In genomic region chr14:22096511-22096890, GRCh38 we compare ENCODE assay signal across 11 cellular contexts.
DNase-seq lines count a peak whose midpoint lies in the region; ATAC-seq and TF ChIP-seq lines count a peak whose summit lies in the region.
"Had no signal": no experiment of that assay in that cellular context is flagged by ENCODE, and none has a peak within 500 bp of the region (broad histone marks: within the 10 kb centered on the region; RNA-seq: fewer than 3 reads in every experiment).

No MANE protein-coding gene starts in this region.

- H3K27me3 ChIP-seq in CD4-positive, alpha-beta memory T cell (ENCODE audit: insufficient read depth, low read length), result no peaks in the 10 kb centered on the region
- H3K27me3 ChIP-seq in muscle layer of colon (ENCODE audit: control insufficient read depth in 1 of 2, insufficient read depth in 2 of 2, low read length in 2 of 2) (no peaks in the 10 kb centered on the region), smooth muscle cell (ENCODE audit: low read depth) (peaks cover 3% of the 10 kb centered on the region)
- H3K27me3 ChIP-seq: body of pancreas had no signal

- H3K9me3 Mint-ChIP-seq in CD4-positive, alpha-beta memory T cell, result no peaks in the 10 kb centered on the region
- no peaks in the 10 kb centered on the region for H3K9me3 Mint-ChIP-seq in T-cell

- H3K27ac Mint-ChIP-seq in CD4-positive, alpha-beta memory T cell, result peak overlapping the region; percentile 72 to 93 (median 87)
- peak overlapping the region; percentile 91 to 92 for H3K27ac Mint-ChIP-seq in T-cell

- CTCF ChIA-PET in CD4-positive, alpha-beta memory T cell (lab: Charles Lee; ENCODE audit: partially characterized antibody), result interaction anchor here (1.3 kb wide), 1 partner anchor 12 kb away, joined by 3 read pairs; no protein-coding TSS in a partner anchor
- CTCF ChIA-PET in T-cell (lab: Charles Lee) (interaction anchor here in 1 of 2 donors (0.6 to 1.2 kb wide), 3 partner anchors 8 to 31 kb away, joined by 3 to 4 read pairs (median 3); no protein-coding TSS in a partner anchor), RWPE1 (lab: Yijun Ruan, JAX) (interaction anchor here (0.6 to 0.8 kb wide), 2 partner anchors 35 to 218 kb away, joined by 3 read pairs; no protein-coding TSS in a partner anchor)

- peak overlapping the region; percentile 31 for H3K27ac ChIP-seq in CD4-positive, alpha-beta memory T cell (ENCODE audit: low read depth, low read length)
- H3K27ac ChIP-seq in muscle layer of colon (ENCODE audit: low read depth, low read length) (peak overlapping the region; percentile 50), RWPE1 (no peak overlapping the region), smooth muscle cell (ENCODE audit: low read depth) (no peak overlapping the region)
- H3K27ac ChIP-seq: BLaER1, body of pancreas had no signal

- TF ChIP-seq CTCF in RWPE1 (conservative IDR thresholded peaks at IDR 0.05; ENCODE audit: low read depth) (no peak), smooth muscle cell (IDR thresholded peaks at IDR 0.05; ENCODE audit: borderline replicate concordance, insufficient read depth, poor library complexity, severe bottlenecking) (no peak)

- ATAC-seq in T-cell (replicated peaks in 1 of 4) (peak; percentile 58 to 84 (median 67)), GM18517 (IDR thresholded peaks at IDR 0.05; ENCODE audit: unreplicated experiment) (no peak)
- ATAC-seq: PC-3 had no signal

- no peaks in the 10 kb centered on the region for H3K36me3 ChIP-seq in CD4-positive, alpha-beta memory T cell (ENCODE audit: insufficient read depth, low read length)
- H3K36me3 ChIP-seq in muscle layer of colon (ENCODE audit: insufficient read depth, low read length), result no peaks in the 10 kb centered on the region
- H3K36me3 ChIP-seq in smooth muscle cell (ENCODE audit: low read depth), result no peaks in the 10 kb centered on the region
- H3K36me3 ChIP-seq: BLaER1 had no signal

- no peaks in the 10 kb centered on the region for H3F3A ChIP-seq in smooth muscle cell (ENCODE audit: low read depth)

- peaks cover 20 to 45% (median 32%) of the 10 kb centered on the region in 4 donors for H3K4me1 Mint-ChIP-seq in CD4-positive, alpha-beta memory T cell
- peaks cover 37 to 57% (median 53%) of the 10 kb centered on the region in 3 donors for H3K4me1 Mint-ChIP-seq in T-cell

- H3K4me1 ChIP-seq in CD4-positive, alpha-beta memory T cell (ENCODE audit: insufficient read depth, low read length), result peaks cover 51% of the 10 kb centered on the region
- peaks cover 5% of the 10 kb centered on the region for H3K4me1 ChIP-seq in muscle layer of colon (ENCODE audit: insufficient read depth, low read length)
- H3K4me1 ChIP-seq in smooth muscle cell (ENCODE audit: low read depth), result no peaks in the 10 kb centered on the region
- H3K4me1 ChIP-seq: BLaER1, body of pancreas had no signal

- intact Hi-C loops in CD4-positive, alpha-beta memory T cell (cut with micrococcal nuclease), result no loop called here

- H3K36me3 Mint-ChIP-seq in CD4-positive, alpha-beta memory T cell, result no peaks in the 10 kb centered on the region
- no peaks in the 10 kb centered on the region for H3K36me3 Mint-ChIP-seq in T-cell

- H2AFZ ChIP-seq in smooth muscle cell (ENCODE audit: low read depth), result no peak overlapping the region

- no peaks in the 10 kb centered on the region for H4K20me1 ChIP-seq in smooth muscle cell (ENCODE audit: low read depth)
- H4K20me1 ChIP-seq: BLaER1 had no signal

- H3K4me3 Mint-ChIP-seq in CD4-positive, alpha-beta memory T cell, result peak overlapping the region; percentile 66 to 85 (median 77)
- peak overlapping the region; percentile 66 to 73 (median 72) for H3K4me3 Mint-ChIP-seq in T-cell

- H3K79me2 ChIP-seq in smooth muscle cell (ENCODE audit: low read depth), result no peaks in the 10 kb centered on the region

- no peaks in the 10 kb centered on the region for H3K27me3 Mint-ChIP-seq in CD4-positive, alpha-beta memory T cell
- H3K27me3 Mint-ChIP-seq in T-cell, result no peaks in the 10 kb centered on the region

- no peak overlapping the region for H3K4me3 ChIP-seq in CD4-positive, alpha-beta memory T cell (ENCODE audit: low read length in 2 of 2)
- H3K4me3 ChIP-seq in muscle layer of colon (ENCODE audit: low read depth in 1 of 2, low read length in 2 of 2) (no peak overlapping the region), smooth muscle cell (no peak overlapping the region)
- H3K4me3 ChIP-seq: BLaER1, body of pancreas had no signal

- 98% methylated on average over 4 of the region's 4 CpGs for WGBS in smooth muscle cell (ENCODE audit: low lambda C conversion rate)

- H3K9me3 ChIP-seq in CD4-positive, alpha-beta memory T cell (ENCODE audit: control insufficient read depth in 1 of 2, low read length in 2 of 2), result no peaks in the 10 kb centered on the region
- H3K9me3 ChIP-seq in muscle layer of colon (ENCODE audit: low read length) (no peaks in the 10 kb centered on the region), smooth muscle cell (replicated peaks; ENCODE audit: low read depth) (no peaks in the 10 kb centered on the region)
- H3K9me3 ChIP-seq: BLaER1, body of pancreas had no signal

- H3K9ac ChIP-seq in muscle layer of colon (ENCODE audit: low read length) (no peak overlapping the region), smooth muscle cell (ENCODE audit: low read depth) (no peak overlapping the region)
- H3K9ac ChIP-seq: BLaER1 had no signal

- POLR2A ChIA-PET in CD4-positive, alpha-beta memory T cell (lab: Charles Lee; ENCODE audit: partially characterized antibody), result interaction anchor here (1.0 to 1.7 kb wide), 3 partner anchors 354 to 460 kb away, joined by 4 to 7 read pairs (median 4); no protein-coding TSS in a partner anchor
- POLR2A ChIA-PET in T-cell (lab: Charles Lee) (interaction anchor here in 1 of 2 donors (0.7 kb wide), 1 partner anchor 714 kb away, joined by 3 read pairs; no protein-coding TSS in a partner anchor), RWPE1 (lab: Yijun Ruan, JAX; ENCODE audit: low non-redundant PET) (no interaction called here)

- H3K4me2 ChIP-seq in smooth muscle cell, result no peak overlapping the region
- H3K4me2 ChIP-seq: BLaER1 had no signal

- DNase-seq in CD4-positive, alpha-beta memory T cell, result peak in 3 of 5 donors; percentile 23 to 42 (median 41)
- DNase-seq in GM19238 (ENCODE audit: insufficient read length, low spot score) (peak; percentile 7), T-cell (peak in 3 of 34 experiments; percentile 6 to 27 (median 18)), RWPE1 (ENCODE audit: low spot score) (no peak), smooth muscle cell (lab: John Stamatoyannopoulos, UW; ENCODE audit: unreplicated experiment) (no peak), C1 segment of cervical spinal cord (lab: John Stamatoyannopoulos, UW) (no peak)
- DNase-seq: body of pancreas, PC-3 had no signal

Comparison
In these comparisons a context has a peak if more than half of its experiments do, and no peak if none do; other contexts are left out.
1. DNase-seq: peak in CD4-positive, alpha-beta memory T cell (3 of 5) and GM19238 (single experiment); none in RWPE1 (single experiment), smooth muscle cell (single experiment) and C1 segment of cervical spinal cord (0 of 14).
2. H3K27ac ChIP-seq: peak in CD4-positive, alpha-beta memory T cell (single experiment) and muscle layer of colon (single experiment); none in RWPE1 (single experiment) and smooth muscle cell (single experiment).